In genomic region chr3:171192176-171192854, GRCh38 we compare ENCODE assay signal across 10 cellular contexts.
DNase-seq lines count a peak whose midpoint lies in the region; ATAC-seq and TF ChIP-seq lines count a peak whose summit lies in the region.
"Had no signal": no experiment of that assay in that cellular context is flagged by ENCODE, and none has a peak within 500 bp of the region (broad histone marks: within the 10 kb centered on the region; RNA-seq: fewer than 3 reads in every experiment).

No MANE protein-coding gene starts in this region.

- DNase-seq in AG20443 (ENCODE audit: low spot score), result peak; percentile 30
- DNase-seq in HFF-Myc (ENCODE audit: extremely low read depth, low read depth), result peak; percentile 80
- DNase-seq in SW480 (ENCODE audit: low spot score), result peak; percentile 16
- peak; percentile 79 for DNase-seq in fibroblast of villous mesenchyme (ENCODE audit: low read depth)
- DNase-seq in activated gamma-delta T cell treated with Interleukin-2 at 50 U/mL for 16 hours, result no peak
- no peak for DNase-seq in superior temporal gyrus (ENCODE audit: extremely low spot score)
- DNase-seq: GOT3, Kasumi-1 had no signal

- H3K4me3 ChIP-seq in HFF-Myc (replicated peaks; ENCODE audit: low read depth, low read length) (no peak overlapping the region), fibroblast of villous mesenchyme (ENCODE audit: low read depth, low read length) (no peak overlapping the region)

- TF ChIP-seq CTCF in HFF-Myc (IDR thresholded peaks at IDR 0.05; ENCODE audit: low read depth, low read length, missing control alignments), result no peak
- TF ChIP-seq CTCF in fibroblast of villous mesenchyme (IDR thresholded peaks at IDR 0.05; ENCODE audit: insufficient read depth, low read depth, low read length), result no peak

- ATAC-seq in GM21717 (IDR thresholded peaks at IDR 0.05; ENCODE audit: unreplicated experiment) (no peak), HG03135 (IDR thresholded peaks at IDR 0.05; ENCODE audit: unreplicated experiment) (no peak)

Comparison
In these comparisons a context has a peak if more than half of its experiments do, and no peak if none do; other contexts are left out.
1. DNase-seq: peak in AG20443 (single experiment), HFF-Myc (single experiment), SW480 (single experiment) and fibroblast of villous mesenchyme (single experiment); none in activated gamma-delta T cell treated with Interleukin-2 at 50 U/mL for 16 hours (single experiment) and superior temporal gyrus (single experiment).